1 cellular context compared by ENCODE assay signal in genomic region chr22:46731246-46732040, GRCh38.
TF ChIP-seq lines count a peak whose summit lies in the region.

No MANE protein-coding gene starts in this region.

TF ChIP-seq in HepG2, 621 proteins besides CTCF, POLR2A, EP300 and RAD21 (continued from another document and continues in another):
- TF ChIP-seq, protein P1, sequence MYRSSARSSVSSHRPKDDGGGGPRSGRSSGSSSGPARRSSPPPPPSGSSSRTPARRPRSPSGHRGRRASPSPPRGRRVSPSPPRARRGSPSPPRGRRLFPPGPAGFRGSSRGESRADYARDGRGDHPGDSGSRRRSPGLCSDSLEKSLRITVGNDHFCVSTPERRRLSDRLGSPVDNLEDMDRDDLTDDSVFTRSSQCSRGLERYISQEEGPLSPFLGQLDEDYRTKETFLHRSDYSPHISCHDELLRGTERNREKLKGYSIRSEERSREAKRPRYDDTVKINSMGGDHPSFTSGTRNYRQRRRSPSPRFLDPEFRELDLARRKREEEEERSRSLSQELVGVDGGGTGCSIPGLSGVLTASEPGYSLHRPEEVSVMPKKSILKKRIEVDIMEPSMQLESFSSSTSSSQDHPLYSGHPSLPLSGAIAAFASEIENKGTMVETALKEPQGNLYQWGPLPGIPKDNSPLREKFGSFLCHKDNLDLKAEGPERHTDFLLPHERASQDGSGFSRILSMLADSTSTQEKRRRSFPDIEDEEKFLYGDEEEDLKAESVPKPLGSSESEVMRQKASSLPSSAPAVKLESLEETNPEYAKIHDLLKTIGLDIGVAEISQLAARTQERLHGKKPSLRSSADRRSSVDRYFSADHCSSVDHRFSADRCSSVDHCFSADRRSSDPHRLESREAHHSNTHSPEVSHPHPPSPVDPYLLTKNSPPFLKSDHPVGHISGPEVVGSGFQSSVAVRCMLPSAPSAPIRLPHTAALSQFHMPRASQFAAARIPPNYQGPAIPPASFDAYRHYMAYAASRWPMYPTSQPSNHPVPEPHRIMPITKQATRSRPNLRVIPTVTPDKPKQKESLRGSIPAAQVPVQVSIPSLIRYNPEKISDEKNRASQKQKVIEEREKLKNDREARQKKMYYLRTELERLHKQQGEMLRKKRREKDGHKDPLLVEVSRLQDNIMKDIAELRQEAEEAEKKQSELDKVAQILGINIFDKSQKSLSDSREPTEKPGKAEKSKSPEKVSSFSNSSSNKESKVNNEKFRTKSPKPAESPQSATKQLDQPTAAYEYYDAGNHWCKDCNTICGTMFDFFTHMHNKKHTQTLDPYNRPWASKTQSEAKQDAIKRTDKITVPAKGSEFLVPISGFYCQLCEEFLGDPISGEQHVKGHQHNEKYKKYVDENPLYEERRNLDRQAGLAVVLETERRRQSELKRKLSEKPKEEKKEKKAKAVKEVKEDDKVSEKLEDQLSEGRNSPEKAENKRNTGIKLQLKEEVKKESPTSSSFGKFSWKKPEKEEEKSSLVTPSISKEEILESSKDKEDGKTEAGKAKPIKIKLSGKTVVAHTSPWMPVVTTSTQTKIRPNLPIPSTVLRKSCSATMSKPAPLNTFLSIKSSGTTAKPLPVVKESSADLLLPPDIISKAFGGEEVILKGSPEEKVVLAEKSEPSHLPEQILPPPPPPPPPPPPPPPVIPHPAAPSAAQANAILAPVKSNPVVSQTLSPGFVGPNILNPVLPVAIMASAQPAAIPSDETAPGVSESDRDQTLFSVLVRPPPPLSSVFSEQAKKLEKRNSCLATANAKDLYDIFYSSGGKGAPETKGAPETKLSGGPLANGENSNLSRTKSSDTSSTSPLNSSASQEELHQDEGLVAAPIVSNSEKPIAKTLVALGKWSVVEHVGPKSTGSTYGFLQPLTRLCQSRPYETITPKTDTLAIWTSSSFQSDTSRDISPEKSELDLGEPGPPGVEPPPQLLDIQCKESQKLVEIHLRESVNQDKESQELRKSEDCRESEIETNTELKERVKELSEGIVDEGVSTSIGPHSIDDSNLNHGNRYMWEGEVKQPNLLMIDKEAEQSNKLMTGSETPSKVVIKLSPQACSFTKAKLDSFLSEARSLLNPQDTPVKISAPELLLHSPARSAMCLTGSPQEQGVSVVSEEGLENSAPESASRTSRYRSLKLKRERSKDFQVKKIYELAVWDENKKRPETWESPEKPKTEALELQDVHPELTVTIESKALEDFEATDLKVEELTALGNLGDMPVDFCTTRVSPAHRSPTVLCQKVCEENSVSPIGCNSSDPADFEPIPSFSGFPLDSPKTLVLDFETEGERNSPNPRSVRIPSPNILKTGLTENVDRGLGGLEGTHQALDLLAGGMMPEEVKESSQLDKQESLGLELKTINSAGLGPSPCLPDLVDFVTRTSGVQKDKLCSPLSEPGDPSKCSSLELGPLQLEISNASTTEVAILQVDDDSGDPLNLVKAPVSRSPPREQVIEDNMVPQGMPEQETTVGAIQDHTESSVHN (CRISPR knock-in tag; IDR thresholded peaks at IDR 0.05), result peak; percentile 92; the same call in 1 of the 2 replicates
- TF ChIP-seq ZNF263 (CRISPR knock-in tag; IDR thresholded peaks at IDR 0.05) (peak; percentile 98), HNF4A (CRISPR knock-in tag; IDR thresholded peaks at IDR 0.05) (peak; percentile 88), ZNF563 (CRISPR knock-in tag; IDR thresholded peaks at IDR 0.05) (peak; percentile 80; the same call in 1 of the 2 replicates), SP2 (CRISPR knock-in tag; IDR thresholded peaks at IDR 0.05) (peak; percentile 52; the same call in 1 of the 2 replicates), FOXJ3 (CRISPR knock-in tag; IDR thresholded peaks at IDR 0.05; ENCODE audit: borderline replicate concordance) (no peak), ZNF878 (CRISPR knock-in tag; IDR thresholded peaks at IDR 0.05) (peak; percentile 97), BCL3 (CRISPR knock-in tag; IDR thresholded peaks at IDR 0.05) (peak; percentile 72; the same call in 1 of the 2 replicates), SMC3 (IDR thresholded peaks at IDR 0.05; ENCODE audit: low read length) (no peak), HMGA1 (CRISPR knock-in tag; conservative IDR thresholded peaks at IDR 0.05) (no peak), IKZF4 (CRISPR knock-in tag; IDR thresholded peaks at IDR 0.05; ENCODE audit: borderline replicate concordance, low read depth, not compliant biosample characterization) (peak; percentile 46), ZNF720 (CRISPR knock-in tag; IDR thresholded peaks at IDR 0.05) (no peak), NFE2 (CRISPR knock-in tag; IDR thresholded peaks at IDR 0.05) (no peak), ADNP (CRISPR knock-in tag; IDR thresholded peaks at IDR 0.05) (no peak), GMEB1 (CRISPR knock-in tag; IDR thresholded peaks at IDR 0.05; ENCODE audit: borderline replicate concordance) (peak; percentile 68; the same call in 1 of the 2 replicates), ZKSCAN8 (CRISPR knock-in tag; IDR thresholded peaks at IDR 0.05; ENCODE audit: borderline replicate concordance) (0 out of 2 replicates have a peak, but pooled peaks have one; percentile 50), YY1 (IDR thresholded peaks at IDR 0.05; ENCODE audit: insufficient read depth, insufficient replicate concordance, low read depth, low read length) (peak; percentile 51), ISX (CRISPR knock-in tag; conservative IDR thresholded peaks at IDR 0.05) (no peak), CC2D1A (CRISPR knock-in tag; IDR thresholded peaks at IDR 0.05) (no peak), GLI4 (CRISPR knock-in tag; IDR thresholded peaks at IDR 0.05; ENCODE audit: borderline replicate concordance) (peak; percentile 55; the same call in 1 of the 2 replicates), ZNF589 (CRISPR knock-in tag; conservative IDR thresholded peaks at IDR 0.05) (no peak), ZNF530 (CRISPR knock-in tag; IDR thresholded peaks at IDR 0.05; ENCODE audit: low read depth) (no peak), BATF2 (CRISPR knock-in tag; IDR thresholded peaks at IDR 0.05) (no peak), MAFG (CRISPR knock-in tag; IDR thresholded peaks at IDR 0.05) (no peak), SOX6 (IDR thresholded peaks at IDR 0.05) (no peak), SOX6 (CRISPR knock-in tag; IDR thresholded peaks at IDR 0.05) (peak; percentile 93), THRA (CRISPR knock-in tag; IDR thresholded peaks at IDR 0.05; ENCODE audit: borderline replicate concordance) (peak; percentile 93; the same call in 1 of the 2 replicates), RXRB (CRISPR knock-in tag; IDR thresholded peaks at IDR 0.05; ENCODE audit: borderline replicate concordance) (peak; percentile 95), ZBTB49 (CRISPR knock-in tag; IDR thresholded peaks at IDR 0.05; ENCODE audit: borderline replicate concordance) (no peak), HNF1B (CRISPR knock-in tag; IDR thresholded peaks at IDR 0.05) (peak; percentile 92), AGO1 (IDR thresholded peaks at IDR 0.05; ENCODE audit: low read depth, low read length, poor library complexity, severe bottlenecking) (no peak)
- TF ChIP-seq, protein P2, sequence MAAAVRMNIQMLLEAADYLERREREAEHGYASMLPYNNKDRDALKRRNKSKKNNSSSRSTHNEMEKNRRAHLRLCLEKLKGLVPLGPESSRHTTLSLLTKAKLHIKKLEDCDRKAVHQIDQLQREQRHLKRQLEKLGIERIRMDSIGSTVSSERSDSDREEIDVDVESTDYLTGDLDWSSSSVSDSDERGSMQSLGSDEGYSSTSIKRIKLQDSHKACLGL (CRISPR knock-in tag; IDR thresholded peaks at IDR 0.05), result peak; percentile 73
- TF ChIP-seq, protein P3, sequence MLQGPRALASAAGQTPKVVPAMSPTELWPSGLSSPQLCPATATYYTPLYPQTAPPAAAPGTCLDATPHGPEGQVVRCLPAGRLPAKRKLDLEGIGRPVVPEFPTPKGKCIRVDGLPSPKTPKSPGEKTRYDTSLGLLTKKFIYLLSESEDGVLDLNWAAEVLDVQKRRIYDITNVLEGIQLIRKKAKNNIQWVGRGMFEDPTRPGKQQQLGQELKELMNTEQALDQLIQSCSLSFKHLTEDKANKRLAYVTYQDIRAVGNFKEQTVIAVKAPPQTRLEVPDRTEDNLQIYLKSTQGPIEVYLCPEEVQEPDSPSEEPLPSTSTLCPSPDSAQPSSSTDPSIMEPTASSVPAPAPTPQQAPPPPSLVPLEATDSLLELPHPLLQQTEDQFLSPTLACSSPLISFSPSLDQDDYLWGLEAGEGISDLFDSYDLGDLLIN (CRISPR knock-in tag; IDR thresholded peaks at IDR 0.05; ENCODE audit: borderline replicate concordance), result no peak
- TF ChIP-seq, protein P4, sequence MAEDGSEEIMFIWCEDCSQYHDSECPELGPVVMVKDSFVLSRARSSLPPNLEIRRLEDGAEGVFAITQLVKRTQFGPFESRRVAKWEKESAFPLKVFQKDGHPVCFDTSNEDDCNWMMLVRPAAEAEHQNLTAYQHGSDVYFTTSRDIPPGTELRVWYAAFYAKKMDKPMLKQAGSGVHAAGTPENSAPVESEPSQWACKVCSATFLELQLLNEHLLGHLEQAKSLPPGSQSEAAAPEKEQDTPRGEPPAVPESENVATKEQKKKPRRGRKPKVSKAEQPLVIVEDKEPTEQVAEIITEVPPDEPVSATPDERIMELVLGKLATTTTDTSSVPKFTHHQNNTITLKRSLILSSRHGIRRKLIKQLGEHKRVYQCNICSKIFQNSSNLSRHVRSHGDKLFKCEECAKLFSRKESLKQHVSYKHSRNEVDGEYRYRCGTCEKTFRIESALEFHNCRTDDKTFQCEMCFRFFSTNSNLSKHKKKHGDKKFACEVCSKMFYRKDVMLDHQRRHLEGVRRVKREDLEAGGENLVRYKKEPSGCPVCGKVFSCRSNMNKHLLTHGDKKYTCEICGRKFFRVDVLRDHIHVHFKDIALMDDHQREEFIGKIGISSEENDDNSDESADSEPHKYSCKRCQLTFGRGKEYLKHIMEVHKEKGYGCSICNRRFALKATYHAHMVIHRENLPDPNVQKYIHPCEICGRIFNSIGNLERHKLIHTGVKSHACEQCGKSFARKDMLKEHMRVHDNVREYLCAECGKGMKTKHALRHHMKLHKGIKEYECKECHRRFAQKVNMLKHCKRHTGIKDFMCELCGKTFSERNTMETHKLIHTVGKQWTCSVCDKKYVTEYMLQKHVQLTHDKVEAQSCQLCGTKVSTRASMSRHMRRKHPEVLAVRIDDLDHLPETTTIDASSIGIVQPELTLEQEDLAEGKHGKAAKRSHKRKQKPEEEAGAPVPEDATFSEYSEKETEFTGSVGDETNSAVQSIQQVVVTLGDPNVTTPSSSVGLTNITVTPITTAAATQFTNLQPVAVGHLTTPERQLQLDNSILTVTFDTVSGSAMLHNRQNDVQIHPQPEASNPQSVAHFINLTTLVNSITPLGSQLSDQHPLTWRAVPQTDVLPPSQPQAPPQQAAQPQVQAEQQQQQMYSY (CRISPR knock-in tag; IDR thresholded peaks at IDR 0.05), result no peak
